Comparison of ENCODE assay signal across 13 cellular contexts in genomic region chr1:200042119-200042436, GRCh38. TPM values are rescaled to one million over a fixed set of nuclear protein-coding genes. Genes with fewer than 3 reads are reported as not detected.
DNase-seq lines count a peak whose midpoint lies in the region; ATAC-seq and TF ChIP-seq lines count a peak whose summit lies in the region.
"Had no signal": no experiment of that assay in that cellular context is flagged by ENCODE, and none has a peak within 500 bp of the region (broad histone marks: within the 10 kb centered on the region; RNA-seq: fewer than 3 reads in every experiment).

No MANE protein-coding gene starts in this region.

- H2AFZ ChIP-seq in GM23338 = no peak overlapping the region
- H2AFZ ChIP-seq: PC-9 had no signal

- H3K36me3 ChIP-seq in GM23338 (ENCODE audit: insufficient read depth) (no peaks in the 10 kb centered on the region), skeletal muscle tissue (ENCODE audit: control insufficient read depth in 3 of 3, insufficient read depth in 3 of 3, low read length in 3 of 3) (no peaks in the 10 kb centered on the region)

- peaks cover 48% of the 10 kb centered on the region for H3K4me1 Mint-ChIP-seq in GM23338
- H3K4me1 Mint-ChIP-seq in activated naive CD8-positive, alpha-beta T cell treated with anti-CD3 and anti-CD28 coated beads, Interleukin-2, amount 10 ng/mL, durations not matched to agents 7 days and 5 days = peaks cover 11% of the 10 kb centered on the region

- H4K20me1 ChIP-seq in GM23338 (replicated peaks; ENCODE audit: insufficient read depth) = no peaks in the 10 kb centered on the region

- peaks cover 13% of the 10 kb centered on the region; the same call in 1 of the 2 replicates for H3K79me2 ChIP-seq in GM23338 (replicated peaks; ENCODE audit: insufficient read depth)

- H3K4me3 Mint-ChIP-seq in GM23338 = no peak overlapping the region; the same call in none of the 3 replicates
- H3K4me3 Mint-ChIP-seq in activated naive CD8-positive, alpha-beta T cell treated with anti-CD3 and anti-CD28 coated beads, Interleukin-2, amount 10 ng/mL, durations not matched to agents 7 days and 5 days = peak overlapping the region; percentile 25

- peak overlapping the region; percentile 93 for H3K4me3 ChIP-seq in GM23338
- H3K4me3 ChIP-seq in skeletal muscle tissue (ENCODE audit: low read length in 3 of 3) = peak overlapping the region; percentile 45 to 64 (median 59)
- H3K4me3 ChIP-seq: PC-9 had no signal

- no peaks in the 10 kb centered on the region; the same call in 2 of the 3 replicates for H3K36me3 Mint-ChIP-seq in GM23338 (ENCODE audit: low read depth)
- H3K36me3 Mint-ChIP-seq in activated naive CD8-positive, alpha-beta T cell treated with anti-CD3 and anti-CD28 coated beads, Interleukin-2, amount 10 ng/mL, durations not matched to agents 7 days and 5 days = peaks cover 3% of the 10 kb centered on the region

- H3K9ac ChIP-seq in skeletal muscle tissue (ENCODE audit: low read depth in 1 of 3, low read length in 3 of 3) = peak overlapping the region in 1 of 3 donors; percentile 43

- no peaks in the 10 kb centered on the region for H3K9me2 ChIP-seq in GM23338 (ENCODE audit: insufficient read depth)

- H3K27ac Mint-ChIP-seq in GM23338 = no peak overlapping the region
- no peak overlapping the region for H3K27ac Mint-ChIP-seq in activated naive CD8-positive, alpha-beta T cell treated with anti-CD3 and anti-CD28 coated beads, Interleukin-2, amount 10 ng/mL, durations not matched to agents 7 days and 5 days

- ATAC-seq in GM23338 = peak; percentile 3
- ATAC-seq in activated naive CD8-positive, alpha-beta T cell treated with anti-CD3 and anti-CD28 coated beads, Interleukin-2, amount 10 ng/mL, durations not matched to agents 7 days and 5 days (ENCODE audit: low read depth) = no peak
- ATAC-seq in GM19351 (IDR thresholded peaks at IDR 0.05; ENCODE audit: unreplicated experiment) = no peak

- TF ChIP-seq CTCF in GM23338 (conservative IDR thresholded peaks at IDR 0.05; ENCODE audit: low read depth in 2 of 2) = no peak

- H3F3A ChIP-seq in GM23338 (replicated peaks; ENCODE audit: low read depth) = peaks cover 9% of the 10 kb centered on the region; the same call in 1 of the 2 replicates

- POLR2A ChIA-PET in activated naive CD8-positive, alpha-beta T cell treated with anti-CD3 and anti-CD28 coated beads, Interleukin-2, amount 10 ng/mL, durations not matched to agents 7 days and 5 days (lab: Charles Lee) = no interaction called here

- H3K27me3 Mint-ChIP-seq in GM23338 (ENCODE audit: insufficient read depth, low read depth, poor library complexity) = peaks cover 54% of the 10 kb centered on the region
- peaks cover 67% of the 10 kb centered on the region for H3K27me3 Mint-ChIP-seq in activated naive CD8-positive, alpha-beta T cell treated with anti-CD3 and anti-CD28 coated beads, Interleukin-2, amount 10 ng/mL, durations not matched to agents 7 days and 5 days

- no peaks in the 10 kb centered on the region for H3K9me3 ChIP-seq in skeletal muscle tissue (ENCODE audit: control insufficient read depth in 3 of 3, low read length in 3 of 3)

- no peaks in the 10 kb centered on the region for H3K9me3 Mint-ChIP-seq in GM23338
- no peaks in the 10 kb centered on the region for H3K9me3 Mint-ChIP-seq in activated naive CD8-positive, alpha-beta T cell treated with anti-CD3 and anti-CD28 coated beads, Interleukin-2, amount 10 ng/mL, durations not matched to agents 7 days and 5 days

- H3K27ac ChIP-seq in GM23338 (ENCODE audit: low read depth) (no peak overlapping the region), skeletal muscle tissue (ENCODE audit: low read depth, low read length) (peak overlapping the region; percentile 61)
- H3K27ac ChIP-seq: PC-9 had no signal

- DNase-seq in GM23338 (ENCODE audit: low spot score) (peak; percentile 66), left kidney (ENCODE audit: low read depth, low spot score) (peak; percentile 26), NCI-H1694 (lab: John Stamatoyannopoulos, UW) (no peak), medulla oblongata (ENCODE audit: extremely low spot score) (no peak)
- DNase-seq in activated naive CD8-positive, alpha-beta T cell treated with anti-CD3 and anti-CD28 coated beads, Interleukin-2, amount 10 ng/mL, durations not matched to agents 7 days and 5 days = no peak
- no peak for DNase-seq in effector CD8-positive, alpha-beta T cell (lab: John Stamatoyannopoulos, UW)
- DNase-seq: activated CD4-positive, alpha-beta T cell treated with anti-CD3 and anti-CD28 coated beads, Interleukin-2, amount 50 U/mL, for 4 hours; GF-D8; PC-9; stimulated activated CD4-positive, alpha-beta T cell treated with anti-CD3 and anti-CD28 coated beads, Interleukin-4, amount 100 ng/mL, for 4 hours had no signal

- peak overlapping the region; percentile 90 for H3K4me2 ChIP-seq in GM23338
- H3K4me2 ChIP-seq: PC-9 had no signal

- peaks cover 53% of the 10 kb centered on the region for H3K4me1 ChIP-seq in GM23338 (ENCODE audit: insufficient read depth)
- H3K4me1 ChIP-seq in skeletal muscle tissue (ENCODE audit: control insufficient read depth in 3 of 3, insufficient read depth in 3 of 3, low read length in 3 of 3) = peaks cover 19 to 24% (median 23%) of the 10 kb centered on the region in 3 donors

- H3K27me3 ChIP-seq in GM23338 (ENCODE audit: insufficient read depth) = peaks cover 76% of the 10 kb centered on the region
- peaks cover 75 to 79% (median 78%) of the 10 kb centered on the region in 3 donors for H3K27me3 ChIP-seq in skeletal muscle tissue (ENCODE audit: control insufficient read depth in 3 of 3, insufficient read depth in 3 of 3, low read length in 3 of 3)

TF ChIP-seq in GM23338, 12 proteins besides CTCF, POLR2A, EP300 and RAD21 (continues in another document):
- TF ChIP-seq JUNB (IDR thresholded peaks at IDR 0.05; ENCODE audit: unreplicated experiment) (no peak), CREB1 (CRISPR knock-in tag; IDR thresholded peaks at IDR 0.05; ENCODE audit: low read depth) (no peak), STAT1 (IDR thresholded peaks at IDR 0.05; ENCODE audit: unreplicated experiment) (no peak), ETS1 (IDR thresholded peaks at IDR 0.05) (no peak), POLR2AphosphoS5 (IDR thresholded peaks at IDR 0.05; ENCODE audit: low read depth) (no peak), REST (IDR thresholded peaks at IDR 0.05; ENCODE audit: unreplicated experiment) (no peak), NANOG (IDR thresholded peaks at IDR 0.05; ENCODE audit: borderline replicate concordance) (no peak)

RNA-seq across cellular contexts. Expression of gene NR5A2, which starts 14.6 kb away (rescaled TPM):
- 8.8 and 13.1 TPM in 2 replicates for total RNA-seq in GM23338 (2014; rRNA removed; shearing (Covaris generic))
- polyA plus RNA-seq in GM23338 (2016; fragmentation: Nextera tagmentation; extraction: Ambion mirVana) = 4.4 and 4.5 TPM in 2 replicates
- not detected for total RNA-seq in activated naive CD8-positive, alpha-beta T cell treated with anti-CD3 and anti-CD28 coated beads, Interleukin-2, amount 10 ng/mL, durations not matched to agents 7 days and 5 days
- 4.2 TPM for total RNA-seq in skeletal muscle tissue
- total RNA-seq: kidney epithelial cell had no signal

Comparison
In these comparisons a context has a peak if more than half of its experiments do, and no peak if none do; other contexts are left out.
1. DNase-seq: peak in GM23338 (single experiment) and left kidney (single experiment); none in activated naive CD8-positive, alpha-beta T cell treated with anti-CD3 and anti-CD28 coated beads, Interleukin-2, amount 10 ng/mL, durations not matched to agents 7 days and 5 days (single experiment), effector CD8-positive, alpha-beta T cell (single experiment), NCI-H1694 (single experiment) and medulla oblongata (single experiment).